In the genomic region with DNA sequence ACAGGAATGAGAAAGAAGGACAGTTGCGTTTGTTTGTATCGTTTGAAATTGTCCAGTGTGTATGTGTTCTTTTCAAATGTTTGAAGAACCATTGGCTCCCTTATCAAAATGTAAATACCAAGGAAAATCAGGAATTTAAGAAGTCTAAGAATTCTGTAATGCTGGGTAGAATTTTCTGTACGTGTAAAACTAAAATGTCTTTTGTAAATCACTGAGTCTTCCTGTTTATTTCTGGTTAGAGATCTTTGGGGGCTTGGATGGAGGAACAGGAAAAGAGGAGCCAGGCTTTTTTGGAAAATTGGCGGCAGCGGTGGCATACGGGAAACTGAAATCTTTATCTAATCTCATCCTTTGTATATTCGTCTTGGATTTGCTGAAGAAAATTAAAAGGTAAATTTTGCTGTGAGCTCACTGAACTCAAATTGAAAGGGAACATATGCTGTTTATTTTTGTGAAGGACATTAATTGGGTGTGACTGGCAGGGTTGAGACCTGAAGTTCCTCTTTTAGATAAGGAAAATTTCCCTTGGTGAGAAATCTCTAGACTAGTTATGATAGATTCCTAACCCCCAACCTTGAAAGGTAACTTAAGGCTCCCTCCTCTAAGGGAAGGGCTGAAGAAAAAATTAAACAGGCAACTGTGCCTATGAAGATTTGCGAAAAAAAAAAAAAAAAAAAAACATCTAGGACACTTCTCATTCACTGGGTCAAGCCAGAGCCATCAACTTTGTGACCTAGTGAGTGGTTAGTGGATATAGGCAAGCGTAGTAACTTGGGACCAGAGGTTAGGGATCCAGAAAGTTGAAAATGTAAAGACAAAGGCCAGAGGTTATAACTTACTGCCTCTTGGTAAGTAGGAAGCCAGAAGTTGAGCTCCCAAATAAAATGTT, we compare ENCODE assay signal across 1 cellular context.
TF ChIP-seq lines count a peak whose summit lies in the region.

No MANE protein-coding gene starts in this region.

TF ChIP-seq in HepG2, 621 proteins besides CTCF, POLR2A, EP300 and RAD21 (continued from another document):
- TF ChIP-seq TFAP4 (IDR thresholded peaks at IDR 0.05; ENCODE audit: borderline replicate concordance, low read depth) (no peak), MLX (CRISPR knock-in tag; IDR thresholded peaks at IDR 0.05) (no peak), SMARCE1 (IDR thresholded peaks at IDR 0.05; ENCODE audit: borderline replicate concordance) (no peak), KLF12 (CRISPR knock-in tag; IDR thresholded peaks at IDR 0.05; ENCODE audit: borderline replicate concordance) (no peak), EEA1 (CRISPR knock-in tag; IDR thresholded peaks at IDR 0.05; ENCODE audit: borderline replicate concordance) (no peak), ATM (IDR thresholded peaks at IDR 0.05; ENCODE audit: borderline replicate concordance) (no peak), REPIN1 (CRISPR knock-in tag; IDR thresholded peaks at IDR 0.05; ENCODE audit: borderline replicate concordance, low read depth) (no peak)
